1 cellular context compared by ENCODE assay signal in the genomic region with DNA sequence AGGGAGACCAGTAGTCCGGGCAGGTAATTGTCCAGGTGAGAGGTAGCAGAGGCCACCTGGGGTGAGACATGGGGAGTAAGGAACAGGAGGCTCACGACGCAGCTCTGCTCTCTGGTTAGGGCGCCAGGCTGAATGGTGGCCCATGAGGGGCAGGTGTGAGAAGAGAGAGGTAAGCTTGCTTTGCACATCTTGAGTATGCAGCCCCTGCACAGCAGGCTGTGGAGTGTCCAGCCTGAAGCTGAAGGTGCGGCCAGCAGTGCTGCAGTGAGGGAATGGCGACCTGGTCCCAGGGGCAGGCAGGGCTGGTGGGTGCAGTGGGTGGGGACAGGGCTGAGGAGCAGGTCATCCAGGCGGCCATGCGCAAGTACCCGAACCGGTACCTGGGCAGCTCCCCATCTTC.
TF ChIP-seq lines count a peak whose summit lies in the region.

No MANE protein-coding gene starts in this region.

TF ChIP-seq in HepG2, 621 proteins besides CTCF, POLR2A, EP300 and RAD21:
- no peak for TF ChIP-seq ZNF674 (CRISPR knock-in tag; IDR thresholded peaks at IDR 0.05; ENCODE audit: low read depth)
- no peak for TF ChIP-seq PAX8 (CRISPR knock-in tag; IDR thresholded peaks at IDR 0.05; ENCODE audit: borderline replicate concordance)
- TF ChIP-seq ZBTB37 (CRISPR knock-in tag; IDR thresholded peaks at IDR 0.05): no peak
- no peak for TF ChIP-seq ETV5 (CRISPR knock-in tag; IDR thresholded peaks at IDR 0.05; ENCODE audit: borderline replicate concordance)
- no peak for TF ChIP-seq ZNF317 (CRISPR knock-in tag; IDR thresholded peaks at IDR 0.05)
- no peak for TF ChIP-seq ZBTB8A (CRISPR knock-in tag; IDR thresholded peaks at IDR 0.05; ENCODE audit: borderline replicate concordance, low read depth)
- peak; percentile 49 for TF ChIP-seq AGO2 (optimal IDR thresholded peaks at IDR 0.05; ENCODE audit: low read depth, low read length)
- TF ChIP-seq DNMT1 (CRISPR knock-in tag; IDR thresholded peaks at IDR 0.05): no peak
- TF ChIP-seq ELF4 (CRISPR knock-in tag; IDR thresholded peaks at IDR 0.05; ENCODE audit: borderline replicate concordance): no peak
- TF ChIP-seq, protein P1, sequence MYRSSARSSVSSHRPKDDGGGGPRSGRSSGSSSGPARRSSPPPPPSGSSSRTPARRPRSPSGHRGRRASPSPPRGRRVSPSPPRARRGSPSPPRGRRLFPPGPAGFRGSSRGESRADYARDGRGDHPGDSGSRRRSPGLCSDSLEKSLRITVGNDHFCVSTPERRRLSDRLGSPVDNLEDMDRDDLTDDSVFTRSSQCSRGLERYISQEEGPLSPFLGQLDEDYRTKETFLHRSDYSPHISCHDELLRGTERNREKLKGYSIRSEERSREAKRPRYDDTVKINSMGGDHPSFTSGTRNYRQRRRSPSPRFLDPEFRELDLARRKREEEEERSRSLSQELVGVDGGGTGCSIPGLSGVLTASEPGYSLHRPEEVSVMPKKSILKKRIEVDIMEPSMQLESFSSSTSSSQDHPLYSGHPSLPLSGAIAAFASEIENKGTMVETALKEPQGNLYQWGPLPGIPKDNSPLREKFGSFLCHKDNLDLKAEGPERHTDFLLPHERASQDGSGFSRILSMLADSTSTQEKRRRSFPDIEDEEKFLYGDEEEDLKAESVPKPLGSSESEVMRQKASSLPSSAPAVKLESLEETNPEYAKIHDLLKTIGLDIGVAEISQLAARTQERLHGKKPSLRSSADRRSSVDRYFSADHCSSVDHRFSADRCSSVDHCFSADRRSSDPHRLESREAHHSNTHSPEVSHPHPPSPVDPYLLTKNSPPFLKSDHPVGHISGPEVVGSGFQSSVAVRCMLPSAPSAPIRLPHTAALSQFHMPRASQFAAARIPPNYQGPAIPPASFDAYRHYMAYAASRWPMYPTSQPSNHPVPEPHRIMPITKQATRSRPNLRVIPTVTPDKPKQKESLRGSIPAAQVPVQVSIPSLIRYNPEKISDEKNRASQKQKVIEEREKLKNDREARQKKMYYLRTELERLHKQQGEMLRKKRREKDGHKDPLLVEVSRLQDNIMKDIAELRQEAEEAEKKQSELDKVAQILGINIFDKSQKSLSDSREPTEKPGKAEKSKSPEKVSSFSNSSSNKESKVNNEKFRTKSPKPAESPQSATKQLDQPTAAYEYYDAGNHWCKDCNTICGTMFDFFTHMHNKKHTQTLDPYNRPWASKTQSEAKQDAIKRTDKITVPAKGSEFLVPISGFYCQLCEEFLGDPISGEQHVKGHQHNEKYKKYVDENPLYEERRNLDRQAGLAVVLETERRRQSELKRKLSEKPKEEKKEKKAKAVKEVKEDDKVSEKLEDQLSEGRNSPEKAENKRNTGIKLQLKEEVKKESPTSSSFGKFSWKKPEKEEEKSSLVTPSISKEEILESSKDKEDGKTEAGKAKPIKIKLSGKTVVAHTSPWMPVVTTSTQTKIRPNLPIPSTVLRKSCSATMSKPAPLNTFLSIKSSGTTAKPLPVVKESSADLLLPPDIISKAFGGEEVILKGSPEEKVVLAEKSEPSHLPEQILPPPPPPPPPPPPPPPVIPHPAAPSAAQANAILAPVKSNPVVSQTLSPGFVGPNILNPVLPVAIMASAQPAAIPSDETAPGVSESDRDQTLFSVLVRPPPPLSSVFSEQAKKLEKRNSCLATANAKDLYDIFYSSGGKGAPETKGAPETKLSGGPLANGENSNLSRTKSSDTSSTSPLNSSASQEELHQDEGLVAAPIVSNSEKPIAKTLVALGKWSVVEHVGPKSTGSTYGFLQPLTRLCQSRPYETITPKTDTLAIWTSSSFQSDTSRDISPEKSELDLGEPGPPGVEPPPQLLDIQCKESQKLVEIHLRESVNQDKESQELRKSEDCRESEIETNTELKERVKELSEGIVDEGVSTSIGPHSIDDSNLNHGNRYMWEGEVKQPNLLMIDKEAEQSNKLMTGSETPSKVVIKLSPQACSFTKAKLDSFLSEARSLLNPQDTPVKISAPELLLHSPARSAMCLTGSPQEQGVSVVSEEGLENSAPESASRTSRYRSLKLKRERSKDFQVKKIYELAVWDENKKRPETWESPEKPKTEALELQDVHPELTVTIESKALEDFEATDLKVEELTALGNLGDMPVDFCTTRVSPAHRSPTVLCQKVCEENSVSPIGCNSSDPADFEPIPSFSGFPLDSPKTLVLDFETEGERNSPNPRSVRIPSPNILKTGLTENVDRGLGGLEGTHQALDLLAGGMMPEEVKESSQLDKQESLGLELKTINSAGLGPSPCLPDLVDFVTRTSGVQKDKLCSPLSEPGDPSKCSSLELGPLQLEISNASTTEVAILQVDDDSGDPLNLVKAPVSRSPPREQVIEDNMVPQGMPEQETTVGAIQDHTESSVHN (CRISPR knock-in tag; IDR thresholded peaks at IDR 0.05): no peak
- TF ChIP-seq ZNF124 (CRISPR knock-in tag; IDR thresholded peaks at IDR 0.05): no peak
- TF ChIP-seq RBFOX2 (IDR thresholded peaks at IDR 0.05; ENCODE audit: low read depth, low read length): 0 out of 2 replicates have a peak, but pooled peaks have one; percentile 19
